1 cellular context compared by ENCODE assay signal in the genomic region with DNA sequence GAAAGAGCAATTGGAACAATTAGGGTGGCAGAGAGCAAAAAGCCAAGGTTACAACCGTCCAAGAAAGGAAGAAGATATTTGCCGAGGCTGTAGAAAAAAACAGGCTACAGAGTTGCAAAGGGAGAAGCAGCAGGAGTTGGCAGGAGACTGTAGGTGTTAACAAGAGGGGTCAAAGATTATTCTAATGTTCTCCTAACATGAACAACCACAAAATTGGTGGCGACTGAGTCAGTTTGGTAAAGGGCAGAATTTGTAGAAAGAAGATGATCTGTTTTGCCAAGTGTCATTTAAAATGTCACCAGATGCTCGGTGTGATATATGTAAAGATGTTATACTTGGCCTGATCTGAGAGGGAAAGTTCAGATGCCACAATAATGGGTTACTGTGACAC.
TF ChIP-seq lines count a peak whose summit lies in the region.

No MANE protein-coding gene starts in this region.

TF ChIP-seq in endothelial cell of umbilical vein, 7 proteins besides CTCF, POLR2A, EP300 and RAD21:
- TF ChIP-seq JUN (IDR thresholded peaks at IDR 0.05; ENCODE audit: borderline replicate concordance, insufficient read depth, insufficient read length, low read depth) = peak; percentile 81
- no peak for TF ChIP-seq MYC (IDR thresholded peaks at IDR 0.05; ENCODE audit: low read depth, low read length)
